ENCODE assay signal across 23 cellular contexts in the genomic region with DNA sequence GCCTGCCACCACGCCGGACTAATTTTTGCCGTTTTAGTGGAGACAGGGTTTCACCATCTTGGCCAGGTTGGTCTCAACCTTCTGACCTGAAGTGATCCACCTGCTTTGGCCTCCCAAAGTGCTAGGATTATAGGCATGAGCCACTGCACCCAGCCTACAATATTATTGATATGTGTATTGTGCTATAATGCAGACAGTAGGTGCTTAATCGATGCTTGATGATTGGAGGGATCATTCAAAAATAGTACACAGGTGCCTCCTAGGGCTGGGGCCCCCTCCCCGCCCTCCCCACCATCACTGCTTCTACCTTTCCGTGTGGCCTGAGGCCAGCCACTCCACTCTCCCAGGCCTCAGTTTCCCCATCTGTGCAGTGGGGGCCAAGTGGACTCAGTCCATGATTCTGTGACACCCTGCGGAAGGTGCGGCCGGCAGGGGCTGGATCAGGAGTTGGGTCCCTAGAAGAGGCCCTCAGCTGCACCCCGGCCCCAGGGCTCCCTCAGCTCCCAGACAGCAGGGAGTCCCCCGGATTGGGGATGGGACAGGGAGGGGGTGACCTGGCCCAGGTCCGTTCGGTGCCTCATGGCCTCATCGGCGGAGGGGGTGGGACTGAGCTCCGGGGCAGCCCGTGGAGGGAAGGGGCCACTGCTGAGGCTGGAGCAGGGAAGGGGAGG. TPM values are rescaled to one million over a fixed set of nuclear protein-coding genes. Genes with fewer than 3 reads are reported as not detected.
DNase-seq lines count a peak whose midpoint lies in the region; ATAC-seq and TF ChIP-seq lines count a peak whose summit lies in the region.
"Had no signal": no experiment of that assay in that cellular context is flagged by ENCODE, and none has a peak within 500 bp of the region (broad histone marks: within the 10 kb centered on the region; RNA-seq: fewer than 3 reads in every experiment).

No MANE protein-coding gene starts in this region.

- ATAC-seq in activated naive CD8-positive, alpha-beta T cell treated with anti-CD3 and anti-CD28 coated beads, Interleukin-2, amount 50 U/mL, for 24 hours = no peak
- no peak for ATAC-seq in gastrocnemius medialis
- ATAC-seq in omental fat pad (ENCODE audit: low FRiP score) = no peak

- CTCF ChIA-PET in RWPE1 (lab: Yijun Ruan, JAX) = interaction anchor here (0.6 kb wide), 1 partner anchor 224 kb away, joined by 5 read pairs; no protein-coding TSS in a partner anchor

- H3K36me3 ChIP-seq in gastrocnemius medialis = no peaks in the 10 kb centered on the region
- no peaks in the 10 kb centered on the region for H3K36me3 ChIP-seq in sigmoid colon

- 32 to 64% methylated on average over 17 of the region's 17 CpGs for WGBS in sigmoid colon, 2 donors

- TF ChIP-seq POLR2A in gastrocnemius medialis (IDR thresholded peaks at IDR 0.05) (no peak), sigmoid colon (IDR thresholded peaks at IDR 0.05) (no peak)

- H3K27ac ChIP-seq in RWPE1 (peak overlapping the region; percentile 90), gastrocnemius medialis (peak overlapping the region; percentile 83 to 91 (median 89)), sigmoid colon (peak overlapping the region in 2 of 4 donors; percentile 76 to 78)

- H3K4me1 ChIP-seq in gastrocnemius medialis = peaks cover 7 to 36% of the 10 kb centered on the region in 2 donors
- peaks cover 0 to 33% (median 28%) of the 10 kb centered on the region in 4 donors for H3K4me1 ChIP-seq in sigmoid colon

- no peaks in the 10 kb centered on the region for H3K9me3 Mint-ChIP-seq in activated naive CD8-positive, alpha-beta T cell (ENCODE audit: low read depth)
- no peaks in the 10 kb centered on the region for H3K9me3 Mint-ChIP-seq in activated naive CD8-positive, alpha-beta T cell treated with anti-CD3 and anti-CD28 coated beads, Interleukin-2, amount 50 U/mL, for 24 hours
- H3K9me3 Mint-ChIP-seq: activated naive CD4-positive, alpha-beta T cell treated with anti-CD3 and anti-CD28 coated beads, Interleukin-2, amount 50 U/mL, for 24 hours; endodermal cell had no signal

- H3K4me3 Mint-ChIP-seq in activated naive CD8-positive, alpha-beta T cell = peak overlapping the region; percentile 30
- no peak overlapping the region for H3K4me3 Mint-ChIP-seq in activated naive CD8-positive, alpha-beta T cell treated with anti-CD3 and anti-CD28 coated beads, Interleukin-2, amount 50 U/mL, for 24 hours

- POLR2A ChIA-PET in RWPE1 (lab: Yijun Ruan, JAX; ENCODE audit: low non-redundant PET) = no interaction called here

- no peaks in the 10 kb centered on the region for H3K27me3 Mint-ChIP-seq in activated naive CD8-positive, alpha-beta T cell
- peaks cover 17% of the 10 kb centered on the region for H3K27me3 Mint-ChIP-seq in activated naive CD8-positive, alpha-beta T cell treated with anti-CD3 and anti-CD28 coated beads, Interleukin-2, amount 50 U/mL, for 24 hours
- H3K27me3 Mint-ChIP-seq: activated naive CD4-positive, alpha-beta T cell treated with anti-CD3 and anti-CD28 coated beads, Interleukin-2, amount 50 U/mL, for 24 hours had no signal

- H3K36me3 Mint-ChIP-seq in activated naive CD8-positive, alpha-beta T cell = no peaks in the 10 kb centered on the region
- peaks cover 2% of the 10 kb centered on the region for H3K36me3 Mint-ChIP-seq in activated naive CD8-positive, alpha-beta T cell treated with anti-CD3 and anti-CD28 coated beads, Interleukin-2, amount 50 U/mL, for 24 hours (ENCODE audit: low read depth)
- H3K36me3 Mint-ChIP-seq: activated naive CD4-positive, alpha-beta T cell treated with anti-CD3 and anti-CD28 coated beads, Interleukin-2, amount 50 U/mL, for 24 hours had no signal

- DNase-seq in activated naive CD8-positive, alpha-beta T cell treated with anti-CD3 and anti-CD28 coated beads, Interleukin-2, amount 50 U/mL, for 24 hours = no peak
- DNase-seq in RWPE1 (ENCODE audit: low spot score) (no peak), fibroblast of villous mesenchyme (ENCODE audit: low read depth) (no peak), gastrocnemius medialis (no peak), NCI-H345 (lab: John Stamatoyannopoulos, UW) (no peak), omental fat pad (ENCODE audit: low spot score) (no peak), sigmoid colon (no peak)
- DNase-seq: Calu3, endodermal cell, HCEC 1CT, NCI-H1092, NCI-H187 treated with DMSO at 0.1 percent for 48 hours, NCI-H2227 treated with DMSO at 0.1 percent for 48 hours, NCI-H774, SHP77, T-helper 1 cell, trophoblast cell had no signal

- peak overlapping the region; percentile 89 for H3K4me3 ChIP-seq in fibroblast of villous mesenchyme (ENCODE audit: low read depth, low read length)
- H3K4me3 ChIP-seq in gastrocnemius medialis = no peak overlapping the region
- no peak overlapping the region for H3K4me3 ChIP-seq in sigmoid colon

- TF ChIP-seq CTCF in RWPE1 (conservative IDR thresholded peaks at IDR 0.05; ENCODE audit: low read depth) = no peak
- TF ChIP-seq CTCF in fibroblast of villous mesenchyme (IDR thresholded peaks at IDR 0.05; ENCODE audit: insufficient read depth, low read depth, low read length) = no peak
- no peak for TF ChIP-seq CTCF in gastrocnemius medialis (IDR thresholded peaks at IDR 0.05 in 4 of 5, conservative IDR thresholded peaks at IDR 0.05 in 1 of 5)
- no peak for TF ChIP-seq CTCF in omental fat pad (IDR thresholded peaks at IDR 0.05)
- TF ChIP-seq CTCF in sigmoid colon (IDR thresholded peaks at IDR 0.05) = no peak

- no peak overlapping the region for H3K27ac Mint-ChIP-seq in activated naive CD8-positive, alpha-beta T cell
- no peak overlapping the region for H3K27ac Mint-ChIP-seq in activated naive CD8-positive, alpha-beta T cell treated with anti-CD3 and anti-CD28 coated beads, Interleukin-2, amount 50 U/mL, for 24 hours
- H3K27ac Mint-ChIP-seq: activated naive CD4-positive, alpha-beta T cell treated with anti-CD3 and anti-CD28 coated beads, Interleukin-2, amount 50 U/mL, for 24 hours; endodermal cell had no signal

- intact Hi-C loops in gastrocnemius medialis (cut with DNase I; ENCODE audit: low total_unique reads) = loop anchor here (5.0 kb wide), 2 partner anchors 141 to 234 kb away; partner anchors contain the start of genes FAM174C and TCF3
- intact Hi-C loops in sigmoid colon (cut with DNase I) = no loop called here

- in situ Hi-C loops in gastrocnemius medialis (cut with MboI; ENCODE audit: low sequenced_read_pairs in 4 of 4) = no loop called here

- peaks cover 22% of the 10 kb centered on the region for H3K4me1 Mint-ChIP-seq in activated naive CD8-positive, alpha-beta T cell (ENCODE audit: low read depth)
- peaks cover 20% of the 10 kb centered on the region for H3K4me1 Mint-ChIP-seq in activated naive CD8-positive, alpha-beta T cell treated with anti-CD3 and anti-CD28 coated beads, Interleukin-2, amount 50 U/mL, for 24 hours

- H3K9me3 ChIP-seq in gastrocnemius medialis = no peaks in the 10 kb centered on the region
- peaks cover 0 to 4% (median 0%) of the 10 kb centered on the region in 4 donors for H3K9me3 ChIP-seq in sigmoid colon

- TF ChIP-seq EP300 in sigmoid colon (IDR thresholded peaks at IDR 0.05) = no peak

- no peaks in the 10 kb centered on the region for H3K27me3 ChIP-seq in gastrocnemius medialis
- peaks cover 0 to 36% (median 30%) of the 10 kb centered on the region in 3 donors for H3K27me3 ChIP-seq in sigmoid colon

RNA-seq across cellular contexts. Expression of gene ADAMTSL5, which starts 1.4 kb away (rescaled TPM):
- total RNA-seq in fibroblast of villous mesenchyme (6.4 and 6.9 TPM in 2 replicates), gastrocnemius medialis (1 to 10 TPM in 3 of 4 donors, under 1 TPM in 1; 0.41 to 6.5 (median 3.0) TPM), omental fat pad (1 to 10 TPM in 2 of 4 donors, under 1 TPM in 2; 0.60 to 4.3 (median 0.89) TPM), sigmoid colon (1 to 10 TPM in 2 of 4 donors, under 1 TPM in 2; 0.71 to 5.8 (median 1.8) TPM)
- 1 to 10 TPM in 2 of 3 donors, not detected in 1; 1.6 to 1.8 TPM for polyA plus RNA-seq in sigmoid colon

RNA-seq across cellular contexts. Expression of gene PLK5, which starts 12.4 kb away (rescaled TPM):
- total RNA-seq in fibroblast of villous mesenchyme (under 0.01 TPM in 1 of 2 replicates, not detected in the other), gastrocnemius medialis (not detected), omental fat pad (not detected), sigmoid colon (under 1 TPM in 1 of 4 donors, not detected in 3; 0.36 TPM)
- polyA plus RNA-seq in sigmoid colon = under 1 TPM in 1 of 3 donors, not detected in 2; 0.32 TPM
- total RNA-seq: A172, Calu3, LHCN-M2, liver, renal cortical epithelial cell had no signal

RNA-seq across cellular contexts. Expression of gene REEP6, which starts 20.5 kb away (rescaled TPM):
- total RNA-seq in fibroblast of villous mesenchyme (0.43 and 0.97 TPM in 2 replicates), gastrocnemius medialis (1 to 10 TPM; 1.1 to 2.3 (median 1.5) TPM), omental fat pad (1 to 10 TPM; 1.6 to 4.5 (median 2.8) TPM), sigmoid colon (1 to 10 TPM in 2 of 4 donors, under 1 TPM in 1, not detected in 1; 0.33 to 2.9 (median 1.6) TPM)
- polyA plus RNA-seq in sigmoid colon = 1 to 10 TPM in 2 of 3 donors, under 1 TPM in 1; 0.92 to 5.6 (median 2.4) TPM

RNA-seq across cellular contexts. Expression of gene PCSK4, which starts 21.3 kb away (rescaled TPM):
- total RNA-seq in fibroblast of villous mesenchyme (1.3 and 1.9 TPM in 2 replicates), gastrocnemius medialis (under 1 TPM; 0.12 to 0.60 (median 0.37) TPM), omental fat pad (1 to 10 TPM; 1.4 to 2.4 (median 2.2) TPM), sigmoid colon (1 to 10 TPM in 3 of 4 donors, under 1 TPM in 1; 0.99 to 5.0 (median 3.1) TPM)
- polyA plus RNA-seq in sigmoid colon = 1 to 10 TPM in 2 of 3 donors, not detected in 1; 1.2 to 4.1 TPM

RNA-seq across cellular contexts. Expression of gene C19orf25, which starts 32.4 kb away (rescaled TPM):
- total RNA-seq in fibroblast of villous mesenchyme = 29.6 and 32.8 TPM in 2 replicates
- total RNA-seq in gastrocnemius medialis = 10 to 100 TPM; 18.7 to 25.7 (median 19.9) TPM
- total RNA-seq in omental fat pad = 10 to 100 TPM; 17.6 to 26.2 (median 20.6) TPM
- 10 to 100 TPM; 19.6 to 26.0 (median 22.2) TPM for total RNA-seq in sigmoid colon
- 10 to 100 TPM; 38.4 to 51.5 (median 48.3) TPM for polyA plus RNA-seq in sigmoid colon
